ENCODE assay signal across 20 cellular contexts in genomic region chr12:14505626-14506596, GRCh38.
"Had no signal": no experiment of that assay in that cellular context is flagged by ENCODE, and none has a peak within 500 bp of the region (broad histone marks: within the 10 kb centered on the region; RNA-seq: fewer than 3 reads in every experiment).

No MANE protein-coding gene starts in this region.

- DNase-seq: activated CD4-positive, alpha-beta T cell treated with anti-CD3 and anti-CD28 coated beads, Interleukin-2, amount 10 ng/mL, durations not matched to agents 7 days and 5 days; activated CD8-positive, alpha-beta memory T cell treated with anti-CD3 and anti-CD28 coated beads, Interleukin-2, amount 50 U/mL, for 4 hours; activated effector memory CD4-positive, alpha-beta T cell treated with Interleukin-2 at 50 U/mL for 16 hours; activated naive CD4-positive, alpha-beta T cell treated with anti-CD3 and anti-CD28 coated beads, Interleukin-2, amount 50 U/mL, for 16 hours; activated T-cell treated with anti-CD3 and anti-CD28 coated beads, Interleukin-2, amount 50 U/mL, for 4 hours; effector CD4-positive, alpha-beta T cell; esophagus squamous epithelium; islet precursor cell; stimulated activated CD4-positive, alpha-beta T cell treated with anti-CD3 and anti-CD28 coated beads, Interleukin-12 subunit alpha, Interleukin-12 subunit beta, amount 100 ng/mL, for 4 hours; stimulated activated CD4-positive, alpha-beta T cell treated with anti-CD3 and anti-CD28 coated beads, Interleukin-1b, Interleukin-23, amount 100 ng/mL, for 48 hours; stimulated activated CD8-positive, alpha-beta memory T cell treated with anti-CD3 and anti-CD28 coated beads, Interleukin-4, amount 100 ng/mL, for 48 hours; stimulated activated naive CD4-positive, alpha-beta T cell had no signal

- H3K9me3 Mint-ChIP-seq: activated CD4-positive, alpha-beta T cell treated with anti-CD3 and anti-CD28 coated beads, Interleukin-2, amount 10 ng/mL, durations not matched to agents 7 days and 5 days; activated T-cell treated with anti-CD3 and anti-CD28 coated beads, Interleukin-2, amount 50 U/mL, for 4 hours; mesothelial cell of epicardium; T-helper 2 cell treated with Interferon-gamma antibody and Interleukin-4, amounts not matched to agents 5 μg/mL and 100 μg/mL, for 36 hours had no signal

- ATAC-seq: activated CD4-positive, CD25-positive, alpha-beta regulatory T cell treated with anti-CD3 and anti-CD28 coated beads, Interleukin-2, amount 50 U/mL, for 24 hours; activated T-cell treated with anti-CD3 and anti-CD28 coated beads, Interleukin-2, amount 50 U/mL, for 4 hours; left lobe of liver had no signal

- H3K4me1 ChIP-seq: breast epithelium, esophagus squamous epithelium had no signal

- H3K4me1 Mint-ChIP-seq: activated CD4-positive, alpha-beta T cell treated with anti-CD3 and anti-CD28 coated beads, Interleukin-2, amount 10 ng/mL, durations not matched to agents 7 days and 5 days had no signal

- FAIRE-seq: astrocyte had no signal

- H3K27me3 ChIP-seq: breast epithelium, esophagus squamous epithelium, hepatocyte had no signal

- H3K4me2 ChIP-seq: hepatocyte had no signal

- H3K27ac ChIP-seq: breast epithelium, esophagus squamous epithelium, hepatocyte had no signal

- H3K4me3 ChIP-seq: breast epithelium, esophagus squamous epithelium, hepatocyte, lung had no signal

- H3K27ac Mint-ChIP-seq: activated CD4-positive, alpha-beta T cell treated with anti-CD3 and anti-CD28 coated beads, Interleukin-2, amount 10 ng/mL, durations not matched to agents 7 days and 5 days; T-helper 2 cell treated with Interferon-gamma antibody and Interleukin-4, amounts not matched to agents 5 μg/mL and 100 μg/mL, for 36 hours had no signal

- H3K36me3 ChIP-seq: breast epithelium had no signal

- H3K4me3 Mint-ChIP-seq: activated CD4-positive, alpha-beta T cell treated with anti-CD3 and anti-CD28 coated beads, Interleukin-2, amount 10 ng/mL, durations not matched to agents 7 days and 5 days; activated T-cell treated with anti-CD3 and anti-CD28 coated beads, Interleukin-2, amount 50 U/mL, for 4 hours; mesothelial cell of epicardium; T-helper 2 cell treated with Interferon-gamma antibody and Interleukin-4, amounts not matched to agents 5 μg/mL and 100 μg/mL, for 36 hours had no signal

- H2AFZ ChIP-seq: hepatocyte had no signal

- H3K9me3 ChIP-seq: breast epithelium, esophagus squamous epithelium had no signal

- H3K27me3 Mint-ChIP-seq: activated CD4-positive, alpha-beta T cell treated with anti-CD3 and anti-CD28 coated beads, Interleukin-2, amount 10 ng/mL, durations not matched to agents 7 days and 5 days had no signal

- H3K79me2 ChIP-seq: hepatocyte had no signal
